In genomic region chr2:238459081-238459629, GRCh38 we compare ENCODE assay signal across 11 cellular contexts. TPM values are rescaled to one million over a fixed set of nuclear protein-coding genes. Genes with fewer than 3 reads are reported as not detected.
DNase-seq lines count a peak whose midpoint lies in the region; ATAC-seq and TF ChIP-seq lines count a peak whose summit lies in the region.
"Had no signal": no experiment of that assay in that cellular context is flagged by ENCODE, and none has a peak within 500 bp of the region (broad histone marks: within the 10 kb centered on the region; RNA-seq: fewer than 3 reads in every experiment).

No MANE protein-coding gene starts in this region.

- peaks cover 3% of the 10 kb centered on the region; the same call in 1 of the 2 replicates for H3K36me3 ChIP-seq in ACC112 (ENCODE audit: insufficient read depth, low read length)
- H3K36me3 ChIP-seq in neuronal stem cell (replicated peaks in 1 of 2; ENCODE audit: control insufficient read depth in 2 of 2, insufficient read depth in 2 of 2, low read length in 2 of 2) = no peaks in the 10 kb centered on the region

- no peak overlapping the region for H2AFZ ChIP-seq in ACC112 (ENCODE audit: low read length, unreplicated experiment)
- H2AFZ ChIP-seq in neuronal stem cell (ENCODE audit: low read length) = no peak overlapping the region

- no peak overlapping the region for H3K14ac ChIP-seq in neuronal stem cell (ENCODE audit: low read length)

- no peak overlapping the region for H3K9ac ChIP-seq in neuronal stem cell (ENCODE audit: low read depth, low read length, poor library complexity)

- no peak overlapping the region for H2BK5ac ChIP-seq in neuronal stem cell (ENCODE audit: low read length)

- H3K4me3 ChIP-seq in ACC112 (ENCODE audit: low read depth, low read length) = 0 out of 2 replicates have a peak overlapping the region, but pooled peaks have one; percentile 25
- no peak overlapping the region for H3K4me3 ChIP-seq in fibroblast of villous mesenchyme (ENCODE audit: low read depth, low read length)
- no peak overlapping the region for H3K4me3 ChIP-seq in neuronal stem cell (ENCODE audit: low read length in 2 of 2)

- no peak overlapping the region for H2BK12ac ChIP-seq in neuronal stem cell (ENCODE audit: low read length)

- no peaks in the 10 kb centered on the region for H3K79me2 ChIP-seq in ACC112 (ENCODE audit: control insufficient read depth, insufficient read depth, low read length, unreplicated experiment)

- DNase-seq in NCI-H2196 (lab: John Stamatoyannopoulos, UW; ENCODE audit: unreplicated experiment) (peak; percentile 84), fibroblast of villous mesenchyme (ENCODE audit: low read depth) (peak; percentile 42), neuronal stem cell (ENCODE audit: low spot score) (no peak), activated T-cell treated with anti-CD3 and anti-CD28 coated beads for 4 hours (no peak), HCEC 1CT (no peak), cortex of kidney (lab: John Stamatoyannopoulos, UW) (no peak)
- DNase-seq: activated B cell treated with CpG ODN at 0.5 μM for 24 hours, AML-193, NCI-H526 treated with DMSO at 0.1 percent for 48 hours had no signal

- no peak overlapping the region for H4K91ac ChIP-seq in neuronal stem cell (ENCODE audit: low read depth, low read length, poor library complexity)

- H3K4me2 ChIP-seq in neuronal stem cell (ENCODE audit: insufficient read depth, low read length, poor library complexity, severe bottlenecking) = no peak overlapping the region

- peak overlapping the region; percentile 8 for H3K18ac ChIP-seq in neuronal stem cell (ENCODE audit: low read length)

- H3K27ac ChIP-seq in ACC112 (ENCODE audit: low read depth, low read length) (peak overlapping the region; percentile 54), neuronal stem cell (replicated peaks; ENCODE audit: low read length) (no peak overlapping the region)

- no peak overlapping the region for H3K4ac ChIP-seq in neuronal stem cell (ENCODE audit: low read length)

- no peak overlapping the region for H4K8ac ChIP-seq in neuronal stem cell (ENCODE audit: low read depth, low read length)

- no peak overlapping the region for H2AK5ac ChIP-seq in neuronal stem cell (ENCODE audit: low read depth, low read length)

- no CpG with 5 or more reads among the region's 8 CpGs for WGBS in neuronal stem cell (ENCODE audit: extremely low coverage in 2 of 2, insufficient read length in 2 of 2, insufficient replicate concordance in 1 of 2), 2 donors

- no peak overlapping the region for H3K23ac ChIP-seq in neuronal stem cell (ENCODE audit: low read depth, low read length, poor library complexity)

- H3K27me3 ChIP-seq in ACC112 (ENCODE audit: insufficient read depth, low read length) = no peaks in the 10 kb centered on the region
- H3K27me3 ChIP-seq in neuronal stem cell (ENCODE audit: control insufficient read depth in 3 of 3, insufficient read depth in 3 of 3, low read depth in 1 of 3, low read length in 3 of 3) = no peaks in the 10 kb centered on the region

- TF ChIP-seq CTCF in fibroblast of villous mesenchyme (IDR thresholded peaks at IDR 0.05; ENCODE audit: insufficient read depth, low read depth, low read length) = no peak

- no peak overlapping the region for H2BK15ac ChIP-seq in neuronal stem cell (ENCODE audit: low read length)

- peaks cover 9 to 13% of the 10 kb centered on the region in 2 donors for H3K9me3 ChIP-seq in neuronal stem cell (replicated peaks in 1 of 2; ENCODE audit: control insufficient read depth in 2 of 2, insufficient read depth in 1 of 2, low read depth in 1 of 2, low read length in 2 of 2)

- H3K79me1 ChIP-seq in neuronal stem cell (ENCODE audit: low read depth, low read length) = no peaks in the 10 kb centered on the region

- peaks cover 19% of the 10 kb centered on the region for H3K4me1 ChIP-seq in ACC112 (ENCODE audit: control insufficient read depth, insufficient read depth, low read length, unreplicated experiment)
- H3K4me1 ChIP-seq in neuronal stem cell (ENCODE audit: control insufficient read depth in 2 of 2, insufficient read depth in 1 of 2, low read depth in 1 of 2, low read length in 2 of 2) = no peaks in the 10 kb centered on the region

- H2BK120ac ChIP-seq in neuronal stem cell (ENCODE audit: low read depth, low read length) = no peak overlapping the region

- no peak for ATAC-seq in HG03378 (IDR thresholded peaks at IDR 0.05; ENCODE audit: unreplicated experiment)

RNA-seq across cellular contexts. Expression of gene ASB1, which starts 32.4 kb away (rescaled TPM):
- total RNA-seq in fibroblast of villous mesenchyme = 21.2 and 23.2 TPM in 2 replicates
- polyA plus RNA-seq in neuronal stem cell (2013, experiment 1 of 2) = 22.8 TPM
- 20.5 TPM for polyA plus RNA-seq in neuronal stem cell (2013, experiment 2 of 2)

Comparison
In these comparisons a context has a peak if more than half of its experiments do, and no peak if none do; other contexts are left out.
1. DNase-seq: peak in NCI-H2196 (single experiment) and fibroblast of villous mesenchyme (single experiment); none in neuronal stem cell (single experiment), activated T-cell treated with anti-CD3 and anti-CD28 coated beads for 4 hours (single experiment), HCEC 1CT (single experiment) and cortex of kidney (single experiment).